ENCODE assay signal across 9 cellular contexts in the genomic region with DNA sequence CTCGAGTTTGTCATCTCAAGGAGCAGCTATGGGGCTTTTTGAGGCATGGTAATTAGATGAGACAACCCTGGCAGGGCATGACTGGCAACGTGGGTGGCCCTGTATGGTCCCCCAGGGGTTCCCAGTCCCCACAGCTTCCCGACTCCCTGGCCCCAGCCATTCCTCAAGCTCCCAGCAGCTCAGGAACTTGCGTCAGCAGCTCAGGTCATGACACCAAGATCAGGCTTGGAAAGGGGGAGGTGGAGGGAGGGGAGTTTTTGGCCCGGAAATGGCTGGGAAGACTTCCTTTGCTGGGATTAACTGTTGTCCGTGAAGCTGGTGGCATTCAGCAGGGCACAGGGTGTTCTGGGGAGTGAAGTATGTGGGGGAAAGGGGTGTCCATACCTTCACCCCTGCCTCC. TPM values are rescaled to one million over a fixed set of nuclear protein-coding genes. Genes with fewer than 3 reads are reported as not detected.
A peak's percentile ranks its signal among the peaks of the same experiment; 100 is the strongest.
DNase-seq lines count a peak whose midpoint lies in the region; ATAC-seq and TF ChIP-seq lines count a peak whose summit lies in the region.
"Had no signal": no experiment of that assay in that cellular context is flagged by ENCODE, and none has a peak within 500 bp of the region (broad histone marks: within the 10 kb centered on the region; RNA-seq: fewer than 3 reads in every experiment).

No MANE protein-coding gene starts in this region.

- TF ChIP-seq CTCF in fibroblast of villous mesenchyme (IDR thresholded peaks at IDR 0.05; ENCODE audit: insufficient read depth, low read depth, low read length): no peak

- no peak overlapping the region for H3K4me3 ChIP-seq in fibroblast of villous mesenchyme (ENCODE audit: low read depth, low read length)

- DNase-seq in M059J (ENCODE audit: low read depth) (peak; percentile 43), fibroblast of villous mesenchyme (ENCODE audit: low read depth) (peak; percentile 92), sciatic nerve (ENCODE audit: low spot score) (no peak), midbrain (lab: John Stamatoyannopoulos, UW) (no peak)
- DNase-seq: KG1, NCI-H510A, T-helper 17 cell had no signal

- ATAC-seq in sciatic nerve: peak; percentile 74
- no peak for ATAC-seq in HG03175 (IDR thresholded peaks at IDR 0.05; ENCODE audit: unreplicated experiment)
- ATAC-seq in HG03432 (IDR thresholded peaks at IDR 0.05; ENCODE audit: unreplicated experiment): no peak
- ATAC-seq: T-helper 17 cell had no signal

- intact Hi-C loops in sciatic nerve (cut with DNase I): no loop called here

RNA-seq across cellular contexts. Expression of a gene that starts 10.4 kb away (rescaled TPM):
- not detected in 2 replicates for total RNA-seq in M059J (2014; rRNA removed; shearing (Covaris generic))
- under 0.01 and 0.86 TPM in 2 replicates for total RNA-seq in fibroblast of villous mesenchyme
- 73.4 TPM for total RNA-seq in sciatic nerve
- total RNA-seq: T-helper 17 cell had no signal

RNA-seq across cellular contexts. Expression of a gene that starts 11.6 kb away (rescaled TPM):
- not detected in 2 replicates for total RNA-seq in M059J (2014; rRNA removed; shearing (Covaris generic))
- total RNA-seq in fibroblast of villous mesenchyme: not detected in 2 replicates
- total RNA-seq in sciatic nerve: not detected
- total RNA-seq: T-helper 17 cell had no signal

RNA-seq across cellular contexts. Expression of a gene that starts 31.7 kb away (rescaled TPM):
- 45.5 and 67.5 TPM in 2 replicates for total RNA-seq in M059J (2014; rRNA removed; shearing (Covaris generic))
- total RNA-seq in fibroblast of villous mesenchyme: 16.4 and 17.7 TPM in 2 replicates
- 0.18 TPM for total RNA-seq in sciatic nerve

RNA-seq across cellular contexts. Expression of a gene that starts 31.7 kb away (rescaled TPM):
- total RNA-seq in M059J (2014; rRNA removed; shearing (Covaris generic)): 68.6 and 69.4 TPM in 2 replicates
- total RNA-seq in fibroblast of villous mesenchyme (28.3 and 38.0 TPM in 2 replicates), sciatic nerve (14.9 TPM)

RNA-seq across cellular contexts. Expression of a gene that starts 32.8 kb away (rescaled TPM):
- 9.1 and 13.8 TPM in 2 replicates for total RNA-seq in M059J (2014; rRNA removed; shearing (Covaris generic))
- total RNA-seq in fibroblast of villous mesenchyme (21.2 and 22.2 TPM in 2 replicates), sciatic nerve (47.8 TPM)

Comparison
In these comparisons a context has a peak if more than half of its experiments do, and no peak if none do; other contexts are left out.
1. DNase-seq: peak in M059J (single experiment) and fibroblast of villous mesenchyme (single experiment); none in sciatic nerve (single experiment) and midbrain (single experiment).
2. RNA of a gene that starts 10.4 kb away (total RNA-seq): 73.4 TPM in sciatic nerve (single experiment); under 0.01 to 0.86 TPM in fibroblast of villous mesenchyme and not detected in M059J; every median in the first group is over 10 times any median in the second.
3. RNA of a gene that starts 31.7 kb away (total RNA-seq): 45.5 to 67.5 TPM in M059J and 16.4 to 17.7 TPM in fibroblast of villous mesenchyme; 0.18 TPM in sciatic nerve (single experiment); every median in the first group is over 10 times any median in the second.